In genomic region chr13:86660090-86660489, GRCh38 we compare ENCODE assay signal across 18 cellular contexts.
DNase-seq lines count a peak whose midpoint lies in the region; ATAC-seq, FAIRE-seq and TF ChIP-seq lines count a peak whose summit lies in the region.
"Had no signal": no experiment of that assay in that cellular context is flagged by ENCODE, and none has a peak within 500 bp of the region (broad histone marks: within the 10 kb centered on the region; RNA-seq: fewer than 3 reads in every experiment).

No MANE protein-coding gene starts in this region.

- ATAC-seq in HG02938 (IDR thresholded peaks at IDR 0.05; ENCODE audit: unreplicated experiment) = no peak

- no peak for DNase-seq in D721Med (ENCODE audit: insufficient read length, low spot score)
- no peak for DNase-seq in H54 (ENCODE audit: insufficient read length, low spot score)
- no peak for DNase-seq in NAMALWA (ENCODE audit: low spot score)
- DNase-seq: 8988T; ACHN; BE2C; C1 segment of cervical spinal cord; CD4-positive, alpha-beta memory T cell; CD4-positive, CD25-positive, alpha-beta regulatory T cell; CD8-positive, alpha-beta memory T cell; COR-L47; DMS79 treated with DMSO at 0.1 percent for 48 hours; GF-D8 had no signal

- H3K36me3 ChIP-seq in neural cell (ENCODE audit: insufficient read depth, low read length) = no peaks in the 10 kb centered on the region
- H3K36me3 ChIP-seq: BE2C, BLaER1 had no signal

- H3K4me3 ChIP-seq in neural cell (ENCODE audit: low read length) = no peak overlapping the region
- H3K4me3 ChIP-seq: BLaER1 had no signal

- no peaks in the 10 kb centered on the region for H3F3A ChIP-seq in neural cell (ENCODE audit: insufficient read depth, low read length, poor library complexity, severe bottlenecking)

- no peaks in the 10 kb centered on the region for H3K79me2 ChIP-seq in neural cell (replicated peaks; ENCODE audit: insufficient read depth, low read length)

- H2AFZ ChIP-seq in neural cell (ENCODE audit: low read depth, low read length) = no peak overlapping the region

- H3K27me3 ChIP-seq in neural cell (ENCODE audit: insufficient read depth, low read depth, low read length) = no peaks in the 10 kb centered on the region
- H3K27me3 ChIP-seq: BE2C, BLaER1 had no signal

- H3K9me3 ChIP-seq in neural cell (ENCODE audit: low read length) = no peaks in the 10 kb centered on the region
- H3K9me3 ChIP-seq: BE2C, BLaER1 had no signal

- H3K27ac ChIP-seq in neural cell (ENCODE audit: low read length) = no peak overlapping the region
- H3K27ac ChIP-seq: BLaER1 had no signal

- no peak overlapping the region for H3K9ac ChIP-seq in neural cell (ENCODE audit: low read length)
- H3K9ac ChIP-seq: BLaER1 had no signal

- no peak for TF ChIP-seq POLR2A in H54 (IDR thresholded peaks at IDR 0.05; ENCODE audit: low read depth, low read length)

- H3K4me2 ChIP-seq in neural cell (ENCODE audit: low read length) = no peak overlapping the region
- H3K4me2 ChIP-seq: BLaER1 had no signal

- FAIRE-seq in D721Med (lab: Jason Lieb, UNC) (peak; percentile 11), H54 (lab: Jason Lieb, UNC) (peak; percentile 53)
- FAIRE-seq: GM12891, GM19239 had no signal

- H3K9me2 ChIP-seq in neural cell (ENCODE audit: insufficient read depth, low read length) = no peaks in the 10 kb centered on the region

- peak; percentile 95 for TF ChIP-seq EP300 in neural cell (conservative IDR thresholded peaks at IDR 0.05; ENCODE audit: poor library complexity, severe bottlenecking)

- no peak for TF ChIP-seq RAD21 in neural cell (conservative IDR thresholded peaks at IDR 0.05)

- TF ChIP-seq CTCF in D721Med (IDR thresholded peaks at IDR 0.05; ENCODE audit: insufficient read depth, missing control alignments) = no peak
- TF ChIP-seq CTCF in neural cell (IDR thresholded peaks at IDR 0.05; ENCODE audit: poor library complexity, severe bottlenecking) = no peak

- H4K20me1 ChIP-seq in neural cell (ENCODE audit: insufficient read depth) = no peaks in the 10 kb centered on the region
- H4K20me1 ChIP-seq: BLaER1 had no signal

TF ChIP-seq in neural cell, 6 proteins besides CTCF, POLR2A, EP300 and RAD21:
- TF ChIP-seq TAF1 (IDR thresholded peaks at IDR 0.05; ENCODE audit: low read depth) (no peak), POLR2AphosphoS5 (IDR thresholded peaks at IDR 0.05) (peak; percentile 59), REST (IDR thresholded peaks at IDR 0.05; ENCODE audit: borderline replicate concordance) (peak; percentile 82)
